ENCODE assay signal across 20 cellular contexts in the genomic region with DNA sequence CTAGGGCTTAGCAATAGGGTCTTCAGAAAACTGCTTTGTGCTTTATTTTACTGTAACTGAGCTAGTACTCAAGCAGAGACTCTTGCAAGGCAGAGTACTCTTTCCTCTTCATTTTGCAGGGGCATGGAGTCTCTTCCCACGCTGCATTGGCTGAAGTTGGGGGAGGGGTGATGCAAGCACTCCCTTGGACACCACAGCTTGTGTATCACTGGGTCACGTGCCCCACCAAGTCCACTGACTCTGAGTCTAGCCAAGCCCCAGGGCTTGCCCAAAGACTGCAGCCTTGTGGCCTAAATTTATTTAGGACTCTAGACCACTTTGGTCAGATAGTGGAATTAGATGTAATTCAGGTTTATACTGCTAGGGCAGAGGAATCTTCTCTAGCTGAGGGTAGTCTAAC.
DNase-seq lines count a peak whose midpoint lies in the region; ATAC-seq and TF ChIP-seq lines count a peak whose summit lies in the region.
"Had no signal": no experiment of that assay in that cellular context is flagged by ENCODE, and none has a peak within 500 bp of the region (broad histone marks: within the 10 kb centered on the region; RNA-seq: fewer than 3 reads in every experiment).

No MANE protein-coding gene starts in this region.

- H3K9me3 ChIP-seq in AG04450 (ENCODE audit: control insufficient read depth, insufficient read depth, low read length) (peaks cover 11% of the 10 kb centered on the region; the same call in 1 of the 2 replicates), aorta (ENCODE audit: control insufficient read depth, low read length) (no peaks in the 10 kb centered on the region), SK-N-SH (no peaks in the 10 kb centered on the region; the same call in 1 of the 2 replicates)
- H3K9me3 ChIP-seq: Caco-2 had no signal

- H3K36me3 ChIP-seq in aorta (ENCODE audit: control insufficient read depth in 1 of 2, insufficient read depth in 2 of 2, low read length in 1 of 2) (no peaks in the 10 kb centered on the region), SK-N-SH (replicated peaks in 1 of 2; ENCODE audit: control insufficient read depth in 1 of 2, insufficient read depth in 2 of 2, low read length in 1 of 2) (no peaks in the 10 kb centered on the region)

- peak; percentile 41 for ATAC-seq in aorta (ENCODE audit: low FRiP score)
- ATAC-seq: HCT116 had no signal

- CTCF ChIA-PET in AG04450 (lab: Charles Lee) (no interaction called here), SK-N-SH (lab: Yijun Ruan, JAX) (no interaction called here)

- no peaks in the 10 kb centered on the region for H3K4me1 ChIP-seq in aorta (ENCODE audit: control insufficient read depth in 1 of 2, insufficient read depth in 2 of 2, low read length in 2 of 2)
- no peaks in the 10 kb centered on the region for H3K4me1 ChIP-seq in SK-N-SH (ENCODE audit: control insufficient read depth in 1 of 2, insufficient read depth in 2 of 2, low read depth in 1 of 2, low read length in 1 of 2)
- H3K4me1 ChIP-seq: Caco-2 had no signal

- no peak for TF ChIP-seq CTCF in AG04450 (IDR thresholded peaks at IDR 0.05; ENCODE audit: low read depth, low read length)
- no peak for TF ChIP-seq CTCF in SK-N-SH (IDR thresholded peaks at IDR 0.05)
- no peak for TF ChIP-seq CTCF in GM13976 (IDR thresholded peaks at IDR 0.05; ENCODE audit: borderline replicate concordance, control extremely low read depth, extremely low read depth, insufficient read depth, missing control alignments)

- H3K4me3 ChIP-seq in AG04450 (ENCODE audit: low read depth, low read length) (no peak overlapping the region), aorta (ENCODE audit: low read length in 2 of 2) (no peak overlapping the region), SK-N-SH (ENCODE audit: low read depth in 2 of 2, low read length in 1 of 2) (no peak overlapping the region)

- POLR2A ChIA-PET in AG04450 (lab: Yijun Ruan, JAX): no interaction called here
- POLR2A ChIA-PET in SK-N-SH (lab: Yijun Ruan, JAX): no interaction called here

- TF ChIP-seq EP300 in SK-N-SH (IDR thresholded peaks at IDR 0.05; ENCODE audit: borderline replicate concordance in 1 of 2, low read depth in 1 of 2, low read length in 1 of 2): no peak

- peak overlapping the region; percentile 21 for H3K27ac ChIP-seq in AG04450 (ENCODE audit: low read depth, low read length)
- H3K27ac ChIP-seq in aorta (ENCODE audit: low read depth in 1 of 2, low read length in 2 of 2): no peak overlapping the region
- no peak overlapping the region for H3K27ac ChIP-seq in SK-N-SH (ENCODE audit: low read depth in 2 of 2, low read length in 1 of 2)
- H3K27ac ChIP-seq: C4-2B, HL-60 had no signal

- no peaks in the 10 kb centered on the region for H4K20me1 ChIP-seq in SK-N-SH (ENCODE audit: insufficient read depth)

- TF ChIP-seq RAD21 in SK-N-SH (IDR thresholded peaks at IDR 0.05; ENCODE audit: low read length): no peak

- intact Hi-C loops in aorta (cut with DNase I): no loop called here

- no peak overlapping the region for H3K9ac ChIP-seq in SK-N-SH

- H3F3A ChIP-seq in SK-N-SH (replicated peaks; ENCODE audit: insufficient read depth): no peaks in the 10 kb centered on the region

- in situ Hi-C loops in GM13976 (cut with MboI; ENCODE audit: low sequenced_read_pairs, unreplicated experiment): no loop called here

- H3K9me2 ChIP-seq in SK-N-SH: no peaks in the 10 kb centered on the region

- no peaks in the 10 kb centered on the region for H3K79me2 ChIP-seq in SK-N-SH (ENCODE audit: insufficient read depth)

- DNase-seq in AG04450 (ENCODE audit: low read depth, low spot score) (no peak), M059J (ENCODE audit: low read depth) (peak; percentile 53), OCI-M1 (lab: John Stamatoyannopoulos, UW) (peak; percentile 23), aorta (no peak), SK-N-SH (no peak), GM13976 (ENCODE audit: low spot score) (no peak), ecto neural progenitor cell (ENCODE audit: low spot score) (no peak)
- DNase-seq: 8988T; Caco-2; CD4-positive, alpha-beta T cell; DMS153; DMS79; GDM1; GOT3; H7; HFFc6; IMR-90 had no signal

- H3K4me2 ChIP-seq in SK-N-SH: no peak overlapping the region

- 81 to 90% methylated on average over 2 of the region's 2 CpGs for WGBS in aorta, 2 donors
- 42% methylated on average over 2 of the region's 2 CpGs for WGBS in SK-N-SH (ENCODE audit: low lambda C conversion rate)

- H2AFZ ChIP-seq in SK-N-SH (ENCODE audit: low read depth): no peak overlapping the region

- H3K27me3 ChIP-seq in AG04450 (ENCODE audit: control insufficient read depth, insufficient read depth, low read length): no peaks in the 10 kb centered on the region
- H3K27me3 ChIP-seq in aorta (ENCODE audit: control insufficient read depth in 1 of 2, insufficient read depth in 2 of 2, low read length in 1 of 2): no peaks in the 10 kb centered on the region
- H3K27me3 ChIP-seq in SK-N-SH (ENCODE audit: insufficient read depth): no peaks in the 10 kb centered on the region

TF ChIP-seq in SK-N-SH, 30 proteins besides CTCF, POLR2A, EP300 and RAD21:
- TF ChIP-seq RXRA (IDR thresholded peaks at IDR 0.05; ENCODE audit: borderline replicate concordance, low read depth) (no peak), SIN3A (IDR thresholded peaks at IDR 0.05; ENCODE audit: borderline replicate concordance, low read depth, low read length) (no peak), NFIC (IDR thresholded peaks at IDR 0.05; ENCODE audit: borderline replicate concordance) (no peak), EZH2phosphoT487 (IDR thresholded peaks at IDR 0.05; ENCODE audit: borderline replicate concordance, low read depth) (no peak), JUND (IDR thresholded peaks at IDR 0.05) (no peak), TAF1 (IDR thresholded peaks at IDR 0.05; ENCODE audit: borderline replicate concordance, low read depth, low read length) (no peak), NRF1 (IDR thresholded peaks at IDR 0.05; ENCODE audit: low read depth, low read length) (no peak)
- TF ChIP-seq, protein P1, sequence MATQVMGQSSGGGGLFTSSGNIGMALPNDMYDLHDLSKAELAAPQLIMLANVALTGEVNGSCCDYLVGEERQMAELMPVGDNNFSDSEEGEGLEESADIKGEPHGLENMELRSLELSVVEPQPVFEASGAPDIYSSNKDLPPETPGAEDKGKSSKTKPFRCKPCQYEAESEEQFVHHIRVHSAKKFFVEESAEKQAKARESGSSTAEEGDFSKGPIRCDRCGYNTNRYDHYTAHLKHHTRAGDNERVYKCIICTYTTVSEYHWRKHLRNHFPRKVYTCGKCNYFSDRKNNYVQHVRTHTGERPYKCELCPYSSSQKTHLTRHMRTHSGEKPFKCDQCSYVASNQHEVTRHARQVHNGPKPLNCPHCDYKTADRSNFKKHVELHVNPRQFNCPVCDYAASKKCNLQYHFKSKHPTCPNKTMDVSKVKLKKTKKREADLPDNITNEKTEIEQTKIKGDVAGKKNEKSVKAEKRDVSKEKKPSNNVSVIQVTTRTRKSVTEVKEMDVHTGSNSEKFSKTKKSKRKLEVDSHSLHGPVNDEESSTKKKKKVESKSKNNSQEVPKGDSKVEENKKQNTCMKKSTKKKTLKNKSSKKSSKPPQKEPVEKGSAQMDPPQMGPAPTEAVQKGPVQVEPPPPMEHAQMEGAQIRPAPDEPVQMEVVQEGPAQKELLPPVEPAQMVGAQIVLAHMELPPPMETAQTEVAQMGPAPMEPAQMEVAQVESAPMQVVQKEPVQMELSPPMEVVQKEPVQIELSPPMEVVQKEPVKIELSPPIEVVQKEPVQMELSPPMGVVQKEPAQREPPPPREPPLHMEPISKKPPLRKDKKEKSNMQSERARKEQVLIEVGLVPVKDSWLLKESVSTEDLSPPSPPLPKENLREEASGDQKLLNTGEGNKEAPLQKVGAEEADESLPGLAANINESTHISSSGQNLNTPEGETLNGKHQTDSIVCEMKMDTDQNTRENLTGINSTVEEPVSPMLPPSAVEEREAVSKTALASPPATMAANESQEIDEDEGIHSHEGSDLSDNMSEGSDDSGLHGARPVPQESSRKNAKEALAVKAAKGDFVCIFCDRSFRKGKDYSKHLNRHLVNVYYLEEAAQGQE (IDR thresholded peaks at IDR 0.05; ENCODE audit: low read depth, low read length): no peak
- TF ChIP-seq, protein P2, sequence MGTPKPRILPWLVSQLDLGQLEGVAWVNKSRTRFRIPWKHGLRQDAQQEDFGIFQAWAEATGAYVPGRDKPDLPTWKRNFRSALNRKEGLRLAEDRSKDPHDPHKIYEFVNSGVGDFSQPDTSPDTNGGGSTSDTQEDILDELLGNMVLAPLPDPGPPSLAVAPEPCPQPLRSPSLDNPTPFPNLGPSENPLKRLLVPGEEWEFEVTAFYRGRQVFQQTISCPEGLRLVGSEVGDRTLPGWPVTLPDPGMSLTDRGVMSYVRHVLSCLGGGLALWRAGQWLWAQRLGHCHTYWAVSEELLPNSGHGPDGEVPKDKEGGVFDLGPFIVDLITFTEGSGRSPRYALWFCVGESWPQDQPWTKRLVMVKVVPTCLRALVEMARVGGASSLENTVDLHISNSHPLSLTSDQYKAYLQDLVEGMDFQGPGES (IDR thresholded peaks at IDR 0.05; ENCODE audit: low read depth, low read length): no peak
TF ChIP-seq in SK-N-SH: peak in this region for 0.

Comparison
In these comparisons a context has a peak if more than half of its experiments do, and no peak if none do; other contexts are left out.
1. DNase-seq: peak in M059J (single experiment) and OCI-M1 (single experiment); none in AG04450 (single experiment), aorta (0 of 2), SK-N-SH (single experiment), GM13976 (single experiment) and ecto neural progenitor cell (single experiment).